ENCODE assay signal across 18 cellular contexts in the genomic region with DNA sequence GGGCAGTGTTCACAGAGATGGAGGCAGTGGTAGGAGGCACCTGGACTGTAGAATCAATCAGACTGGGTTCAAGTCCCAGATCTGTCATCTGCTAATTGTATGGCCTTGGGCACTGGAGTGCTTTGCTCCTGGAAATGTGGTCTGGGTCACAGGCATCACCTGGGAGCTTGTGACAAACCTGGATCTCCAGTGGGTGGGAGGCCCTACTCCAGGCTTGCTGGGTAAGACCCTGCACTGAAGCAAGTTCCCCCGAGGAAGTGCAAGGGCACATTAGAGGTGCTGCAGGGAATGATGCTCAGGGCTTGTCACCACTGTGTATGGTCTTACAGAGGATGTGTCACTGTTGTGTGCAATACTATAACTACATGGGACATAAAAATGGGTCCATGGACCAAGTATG.
"Had no signal": no experiment of that assay in that cellular context is flagged by ENCODE, and none has a peak within 500 bp of the region (broad histone marks: within the 10 kb centered on the region; RNA-seq: fewer than 3 reads in every experiment).

No MANE protein-coding gene starts in this region.

- H3K27me3 Mint-ChIP-seq: effector memory CD8-positive, alpha-beta T cell had no signal

- H3K27ac Mint-ChIP-seq: dendritic cell treated with granulocyte-macrophage colony-stimulating factor and Interleukin-4, amounts not matched to agents 40 ng/mL and 50 ng/mL, for 4 days; naive B cell had no signal

- DNase-seq: effector memory CD8-positive, alpha-beta T cell; esophagus squamous epithelium; foreskin fibroblast; glutamatergic neuron; left ventricle myocardium inferior; lower lobe of right lung; mesenchymal stem cell; naive B cell; psoas muscle; retina; small intestine; stimulated activated CD4-positive, alpha-beta T cell treated with anti-CD3 and anti-CD28 coated beads, Interleukin-12 subunit alpha, Interleukin-12 subunit beta, amount 100 ng/mL, for 4 hours; stimulated activated naive CD8-positive, alpha-beta T cell treated with anti-CD3 and anti-CD28 coated beads, Interleukin-15, Interleukin-2, amounts not matched to agents 100 U/mL and 50 U/mL, for 24 hours; tibial artery; upper lobe of left lung; uterus had no signal

- H3K9me3 Mint-ChIP-seq: dendritic cell treated with granulocyte-macrophage colony-stimulating factor and Interleukin-4, amounts not matched to agents 40 ng/mL and 50 ng/mL, for 4 days; effector memory CD8-positive, alpha-beta T cell had no signal

- ATAC-seq: effector memory CD8-positive, alpha-beta T cell; gastroesophageal sphincter; lower lobe of right lung; psoas muscle; stimulated activated naive CD8-positive, alpha-beta T cell treated with anti-CD3 and anti-CD28 coated beads, Interleukin-15, Interleukin-2, amounts not matched to agents 100 U/mL and 50 U/mL, for 24 hours had no signal

- H3K4me3 Mint-ChIP-seq: dendritic cell treated with granulocyte-macrophage colony-stimulating factor and Interleukin-4, amounts not matched to agents 40 ng/mL and 50 ng/mL, for 4 days; effector memory CD8-positive, alpha-beta T cell; naive B cell had no signal
